1 cellular context compared by ENCODE assay signal in genomic region chr16:72664122-72664479, GRCh38.
TF ChIP-seq lines count a peak whose summit lies in the region.

No MANE protein-coding gene starts in this region.

TF ChIP-seq in K562, 482 proteins besides CTCF, POLR2A, EP300 and RAD21 (continued from another document):
- TF ChIP-seq MAFG (tag; conservative IDR thresholded peaks at IDR 0.05) (no peak), NFATC3 (IDR thresholded peaks at IDR 0.05) (no peak)
